1 cellular context compared by ENCODE assay signal in the genomic region with DNA sequence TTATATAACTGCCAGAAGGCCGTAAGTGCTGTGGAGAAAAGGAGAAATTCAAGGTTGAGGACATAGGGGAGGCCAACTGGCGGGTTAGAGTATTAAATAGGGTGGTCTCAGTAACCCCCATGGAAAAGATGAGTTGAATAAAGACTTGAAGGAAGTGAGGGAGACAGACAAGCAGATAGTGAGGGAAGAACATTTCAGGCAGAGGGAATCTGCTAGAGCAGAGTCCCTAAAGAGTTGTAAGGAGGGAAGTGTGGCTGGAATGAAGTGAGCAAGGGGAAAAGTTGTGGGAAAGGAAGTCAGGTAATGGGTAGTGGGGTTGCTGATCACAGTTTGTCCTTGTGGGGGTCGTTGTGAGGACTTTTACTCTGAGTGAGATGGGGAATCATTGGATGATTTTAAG.
TF ChIP-seq lines count a peak whose summit lies in the region.

No MANE protein-coding gene starts in this region.

TF ChIP-seq in K562, 482 proteins besides CTCF, POLR2A, EP300 and RAD21:
- TF ChIP-seq ARID2 (IDR thresholded peaks at IDR 0.05) (peak; percentile 22; the same call in 1 of the 2 replicates), SIN3A (IDR thresholded peaks at IDR 0.05; ENCODE audit: borderline replicate concordance in 2 of 2, control insufficient read depth in 1 of 2, low read depth in 2 of 2, low read length in 2 of 2) (0 out of 4 replicates have a peak, but pooled peaks of 1 of the 2 experiments have one; percentile 6), SUPT5H (IDR thresholded peaks at IDR 0.05) (0 out of 2 replicates have a peak, but pooled peaks have one; percentile 31), KDM1A (IDR thresholded peaks at IDR 0.05) (no peak), SPI1 (IDR thresholded peaks at IDR 0.05; ENCODE audit: borderline replicate concordance, low read depth, low read length) (0 out of 2 replicates have a peak, but pooled peaks have one; percentile 20), FOSL1 (tag; conservative IDR thresholded peaks at IDR 0.05) (no peak), ZNF282 (CRISPR knock-in tag; IDR thresholded peaks at IDR 0.05) (no peak)
- TF ChIP-seq, protein P1, sequence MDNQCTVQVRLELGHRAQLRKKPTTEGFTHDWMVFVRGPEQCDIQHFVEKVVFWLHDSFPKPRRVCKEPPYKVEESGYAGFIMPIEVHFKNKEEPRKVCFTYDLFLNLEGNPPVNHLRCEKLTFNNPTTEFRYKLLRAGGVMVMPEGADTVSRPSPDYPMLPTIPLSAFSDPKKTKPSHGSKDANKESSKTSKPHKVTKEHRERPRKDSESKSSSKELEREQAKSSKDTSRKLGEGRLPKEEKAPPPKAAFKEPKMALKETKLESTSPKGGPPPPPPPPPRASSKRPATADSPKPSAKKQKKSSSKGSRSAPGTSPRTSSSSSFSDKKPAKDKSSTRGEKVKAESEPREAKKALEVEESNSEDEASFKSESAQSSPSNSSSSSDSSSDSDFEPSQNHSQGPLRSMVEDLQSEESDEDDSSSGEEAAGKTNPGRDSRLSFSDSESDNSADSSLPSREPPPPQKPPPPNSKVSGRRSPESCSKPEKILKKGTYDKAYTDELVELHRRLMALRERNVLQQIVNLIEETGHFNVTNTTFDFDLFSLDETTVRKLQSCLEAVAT (IDR thresholded peaks at IDR 0.05): peak in 1 of 2 experiments; percentile 52; a peak in 1 of 4 replicates
- TF ChIP-seq, protein P2, sequence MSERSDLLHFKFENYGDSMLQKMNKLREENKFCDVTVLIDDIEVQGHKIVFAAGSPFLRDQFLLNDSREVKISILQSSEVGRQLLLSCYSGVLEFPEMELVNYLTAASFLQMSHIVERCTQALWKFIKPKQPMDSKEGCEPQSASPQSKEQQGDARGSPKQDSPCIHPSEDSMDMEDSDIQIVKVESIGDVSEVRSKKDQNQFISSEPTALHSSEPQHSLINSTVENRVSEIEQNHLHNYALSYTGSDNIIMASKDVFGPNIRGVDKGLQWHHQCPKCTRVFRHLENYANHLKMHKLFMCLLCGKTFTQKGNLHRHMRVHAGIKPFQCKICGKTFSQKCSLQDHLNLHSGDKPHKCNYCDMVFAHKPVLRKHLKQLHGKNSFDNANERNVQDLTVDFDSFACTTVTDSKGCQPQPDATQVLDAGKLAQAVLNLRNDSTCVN (CRISPR knock-in tag; IDR thresholded peaks at IDR 0.05): peak; percentile 82; the same call in 1 of the 2 replicates
- TF ChIP-seq, protein P3, sequence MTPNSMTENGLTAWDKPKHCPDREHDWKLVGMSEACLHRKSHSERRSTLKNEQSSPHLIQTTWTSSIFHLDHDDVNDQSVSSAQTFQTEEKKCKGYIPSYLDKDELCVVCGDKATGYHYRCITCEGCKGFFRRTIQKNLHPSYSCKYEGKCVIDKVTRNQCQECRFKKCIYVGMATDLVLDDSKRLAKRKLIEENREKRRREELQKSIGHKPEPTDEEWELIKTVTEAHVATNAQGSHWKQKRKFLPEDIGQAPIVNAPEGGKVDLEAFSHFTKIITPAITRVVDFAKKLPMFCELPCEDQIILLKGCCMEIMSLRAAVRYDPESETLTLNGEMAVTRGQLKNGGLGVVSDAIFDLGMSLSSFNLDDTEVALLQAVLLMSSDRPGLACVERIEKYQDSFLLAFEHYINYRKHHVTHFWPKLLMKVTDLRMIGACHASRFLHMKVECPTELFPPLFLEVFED (CRISPR knock-in tag; conservative IDR thresholded peaks at IDR 0.05): 0 out of 2 replicates have a peak, but pooled peaks have one; percentile 61
